In genomic region chr17:69331746-69332145, GRCh38 we compare ENCODE assay signal across 36 cellular contexts.
"Had no signal": no experiment of that assay in that cellular context is flagged by ENCODE, and none has a peak within 500 bp of the region (broad histone marks: within the 10 kb centered on the region; RNA-seq: fewer than 3 reads in every experiment).

No MANE protein-coding gene starts in this region.

- H3K4me3 ChIP-seq: ascending aorta, cardiac muscle cell, colonic mucosa, MG63 had no signal

- DNase-seq: activated CD4-positive, alpha-beta memory T cell treated with anti-CD3 and anti-CD28 coated beads, Interleukin-2, amount 10 ng/mL, durations not matched to agents 7 days and 5 days; activated CD4-positive, alpha-beta T cell treated with anti-CD3 and anti-CD28 coated beads for 1 hour; activated CD4-positive, alpha-beta T cell treated with anti-CD3 and anti-CD28 coated beads for 48 hours; activated CD4-positive, CD25-positive, alpha-beta regulatory T cell; activated CD8-positive, alpha-beta memory T cell treated with anti-CD3 and anti-CD28 coated beads for 24 hours; activated CD8-positive, alpha-beta memory T cell treated with anti-CD3 and anti-CD28 coated beads, Interleukin-2, amount 10 ng/mL, durations not matched to agents 7 days and 5 days; activated CD8-positive, alpha-beta memory T cell treated with anti-CD3 and anti-CD28 coated beads, Interleukin-2, amount 50 U/mL, for 48 hours; activated effector memory CD4-positive, alpha-beta T cell treated with anti-CD3 and anti-CD28 coated beads, Interleukin-2, amount 50 U/mL, for 16 hours; activated naive CD4-positive, alpha-beta T cell; activated naive CD4-positive, alpha-beta T cell treated with anti-CD3 and anti-CD28 coated beads, Interleukin-2, amount 50 U/mL, for 16 hours; activated naive CD8-positive, alpha-beta T cell treated with anti-CD3 and anti-CD28 coated beads for 36 hours; activated T-cell treated with anti-CD3 and anti-CD28 coated beads, Interleukin-2, amount 50 U/mL, for 72 hours; amniotic stem cell; colonic mucosa; Kasumi-1; KG1; MG63; MV-4-11; NCI-H1092; NCI-H1436 treated with DMSO at 0.1 percent for 48 hours; NCI-H1694 treated with DMSO at 0.1 percent for 48 hours; NCI-H2029; NCI-H2227 treated with DMSO at 0.1 percent for 48 hours; NCI-H446; NCI-H510A treated with DMSO at 0.1 percent for 48 hours; NCI-H748 treated with DMSO at 0.1 percent for 48 hours; NK-92 treated with Interleukin-12 subunit alpha and Interleukin-12 subunit beta, amount 100 ng/mL, for 24 hours; OCI-M1; Right ventricle myocardium superior; SW 1271; T-helper 1 cell; T1000; WERI-Rb-1 had no signal

- H3K27ac ChIP-seq: ascending aorta, cardiac muscle cell, colonic mucosa, WERI-Rb-1 had no signal

- H3K9me3 ChIP-seq: ascending aorta, colonic mucosa, MG63 had no signal

- H3K36me3 ChIP-seq: ascending aorta, cardiac muscle cell, colonic mucosa, MG63, WERI-Rb-1 had no signal

- ATAC-seq: activated CD8-positive, alpha-beta memory T cell treated with anti-CD3 and anti-CD28 coated beads, Interleukin-2, amount 10 ng/mL, durations not matched to agents 7 days and 5 days; activated T-cell treated with anti-CD3 and anti-CD28 coated beads, Interleukin-2, amount 50 U/mL, for 72 hours; activated T-helper 17 cell treated with anti-CD3 and anti-CD28 coated beads, Interleukin-2, amount 50 U/mL, for 72 hours had no signal

- H3K4me1 ChIP-seq: ascending aorta, colonic mucosa had no signal
